ENCODE assay signal across 8 cellular contexts in the genomic region with DNA sequence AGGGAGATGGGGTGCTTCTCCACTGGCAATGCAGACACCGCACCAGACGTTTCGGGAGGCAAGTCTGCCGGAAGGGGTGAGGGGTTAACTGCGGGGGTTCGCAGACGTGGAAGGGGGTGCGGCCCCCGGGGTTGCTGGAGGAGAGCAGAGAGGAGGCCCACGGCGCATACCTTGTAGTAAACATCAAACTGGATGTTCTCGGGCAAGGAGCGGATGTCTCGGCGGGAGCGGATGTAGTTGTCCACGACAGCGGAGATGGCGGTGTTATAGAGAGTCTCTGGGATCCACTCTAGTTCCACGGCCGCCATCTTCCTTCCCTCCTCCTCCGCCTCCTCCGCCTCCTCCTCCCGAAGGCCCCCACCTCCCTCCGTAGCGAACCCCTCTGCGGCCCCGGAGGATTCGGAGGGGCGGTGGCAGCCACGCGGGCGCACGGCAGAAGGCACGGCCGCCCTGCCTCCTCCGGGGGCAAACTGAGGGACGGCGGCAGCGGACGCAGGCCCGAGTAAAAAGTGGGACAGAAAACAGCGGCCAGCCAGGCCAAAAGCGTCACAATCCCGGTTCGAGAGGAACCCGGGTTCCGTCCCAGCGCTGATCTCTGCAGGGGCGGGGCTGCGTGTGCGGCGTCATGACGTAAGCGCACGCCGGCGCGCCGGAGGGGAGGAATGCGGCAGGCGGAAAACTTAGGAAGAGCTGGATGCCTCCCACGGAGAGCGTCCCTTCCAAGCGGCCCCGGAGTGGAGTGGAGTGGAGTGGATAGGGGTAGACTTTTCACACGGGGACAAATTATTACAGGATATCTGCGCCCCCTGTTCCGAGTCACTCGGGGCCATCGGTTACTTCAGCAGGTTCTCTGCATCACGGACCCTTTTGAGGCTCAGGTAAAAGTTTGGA. TPM values are rescaled to one million over a fixed set of nuclear protein-coding genes. Genes with fewer than 3 reads are reported as not detected.
A peak's percentile ranks its signal among the peaks of the same experiment; 100 is the strongest.
DNase-seq lines count a peak whose midpoint lies in the region; ATAC-seq and TF ChIP-seq lines count a peak whose summit lies in the region.

A gene with protein sequence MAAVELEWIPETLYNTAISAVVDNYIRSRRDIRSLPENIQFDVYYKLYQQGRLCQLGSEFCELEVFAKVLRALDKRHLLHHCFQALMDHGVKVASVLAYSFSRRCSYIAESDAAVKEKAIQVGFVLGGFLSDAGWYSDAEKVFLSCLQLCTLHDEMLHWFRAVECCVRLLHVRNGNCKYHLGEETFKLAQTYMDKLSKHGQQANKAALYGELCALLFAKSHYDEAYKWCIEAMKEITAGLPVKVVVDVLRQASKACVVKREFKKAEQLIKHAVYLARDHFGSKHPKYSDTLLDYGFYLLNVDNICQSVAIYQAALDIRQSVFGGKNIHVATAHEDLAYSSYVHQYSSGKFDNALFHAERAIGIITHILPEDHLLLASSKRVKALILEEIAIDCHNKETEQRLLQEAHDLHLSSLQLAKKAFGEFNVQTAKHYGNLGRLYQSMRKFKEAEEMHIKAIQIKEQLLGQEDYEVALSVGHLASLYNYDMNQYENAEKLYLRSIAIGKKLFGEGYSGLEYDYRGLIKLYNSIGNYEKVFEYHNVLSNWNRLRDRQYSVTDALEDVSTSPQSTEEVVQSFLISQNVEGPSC (minus strand): TSS at position 619 of the 891 bp plus-strand sequence. CDS start 311 bp downstream, at position 308.

- peaks cover 28% of the 10 kb centered on the region for H3K4me1 Mint-ChIP-seq in T-helper 2 cell treated with Interferon-gamma antibody and Interleukin-4, amounts not matched to agents 5 μg/mL and 100 μg/mL, for 36 hours (ENCODE audit: low read depth)

- H3K4me1 ChIP-seq in ascending aorta: peaks cover 3 to 33% of the 10 kb centered on the region in 2 donors
- no peaks in the 10 kb centered on the region for H3K4me1 ChIP-seq in right cardiac atrium (ENCODE audit: control insufficient read depth, insufficient read depth, low read length)
- peaks cover 21% of the 10 kb centered on the region for H3K4me1 ChIP-seq in rectal smooth muscle tissue (ENCODE audit: control insufficient read depth, insufficient read depth, low read length)
- H3K4me1 ChIP-seq in vagina: peaks cover 42% of the 10 kb centered on the region

- H3K9me3 ChIP-seq in ascending aorta: no peaks in the 10 kb centered on the region
- no peaks in the 10 kb centered on the region for H3K9me3 ChIP-seq in right cardiac atrium (ENCODE audit: control insufficient read depth, low read length)
- no peaks in the 10 kb centered on the region for H3K9me3 ChIP-seq in vagina

- TF ChIP-seq CTCF in ascending aorta (IDR thresholded peaks at IDR 0.05): no peak
- TF ChIP-seq CTCF in vagina (IDR thresholded peaks at IDR 0.05): no peak

- H3K36me3 ChIP-seq in ascending aorta (no peaks in the 10 kb centered on the region), rectal smooth muscle tissue (ENCODE audit: control insufficient read depth, insufficient read depth, low read length) (no peaks in the 10 kb centered on the region), vagina (no peaks in the 10 kb centered on the region)

- no peaks in the 10 kb centered on the region for H3K27me3 Mint-ChIP-seq in T-helper 2 cell treated with Interferon-gamma antibody and Interleukin-4, amounts not matched to agents 5 μg/mL and 100 μg/mL, for 36 hours (ENCODE audit: low read depth)

- DNase-seq in NCI-H1694 (lab: John Stamatoyannopoulos, UW) (peak; percentile 64), ascending aorta (ENCODE audit: low spot score in 2 of 2) (peak; percentile 27 to 90), right cardiac atrium (peak; percentile 91 to 95 (median 95)), vagina (ENCODE audit: extremely low spot score in 2 of 2) (peak in 1 of 2 donors; percentile 91)
- DNase-seq in T-helper 2 cell treated with Interferon-gamma antibody and Interleukin-4, amounts not matched to agents 5 μg/mL and 100 μg/mL, for 36 hours (ENCODE audit: low spot score): peak; percentile 69

- no peaks in the 10 kb centered on the region for H3K27me3 ChIP-seq in ascending aorta
- H3K27me3 ChIP-seq in right cardiac atrium (ENCODE audit: control insufficient read depth, insufficient read depth): no peaks in the 10 kb centered on the region
- H3K27me3 ChIP-seq in rectal smooth muscle tissue (ENCODE audit: control insufficient read depth, insufficient read depth, low read length): no peaks in the 10 kb centered on the region
- H3K27me3 ChIP-seq in vagina: no peaks in the 10 kb centered on the region

- H3K27ac ChIP-seq in ascending aorta (peak within 1 kb of the TSS; percentile 96 to 100), right cardiac atrium (ENCODE audit: low read length) (peak within 1 kb of the TSS; percentile 100), rectal smooth muscle tissue (ENCODE audit: low read depth, low read length) (peak within 1 kb of the TSS; percentile 100), vagina (peak within 1 kb of the TSS; percentile 98)

- no peaks in the 10 kb centered on the region for H3K9me3 Mint-ChIP-seq in T-helper 2 cell treated with Interferon-gamma antibody and Interleukin-4, amounts not matched to agents 5 μg/mL and 100 μg/mL, for 36 hours

- peak within 1 kb of the TSS; percentile 96 to 97 for H3K4me3 ChIP-seq in ascending aorta
- peak within 1 kb of the TSS; percentile 96 for H3K4me3 ChIP-seq in right cardiac atrium (ENCODE audit: low read length)
- peak within 1 kb of the TSS; percentile 99 for H3K4me3 ChIP-seq in rectal smooth muscle tissue (ENCODE audit: low read length)
- peak within 1 kb of the TSS; percentile 93 to 94 for H3K4me3 ChIP-seq in vagina

- H3K27ac Mint-ChIP-seq in T-helper 2 cell treated with Interferon-gamma antibody and Interleukin-4, amounts not matched to agents 5 μg/mL and 100 μg/mL, for 36 hours: peak within 1 kb of the TSS; percentile 97

- intact Hi-C loops in ascending aorta (cut with DNase I) (loop anchor here (1.0 to 10.0 kb wide), 7 partner anchors 46 to 889 kb away; a partner anchor contains a TSS), right cardiac atrium (cut with DNase I) (no loop called here), vagina (cut with DNase I) (no loop called here)

- ATAC-seq in GM18498 (IDR thresholded peaks at IDR 0.05; ENCODE audit: unreplicated experiment) (peak; percentile 92), HG02870 (IDR thresholded peaks at IDR 0.05; ENCODE audit: unreplicated experiment) (peak; percentile 84), right cardiac atrium (peak; percentile 98)

- H3K36me3 Mint-ChIP-seq in T-helper 2 cell treated with Interferon-gamma antibody and Interleukin-4, amounts not matched to agents 5 μg/mL and 100 μg/mL, for 36 hours (ENCODE audit: low read depth): peaks cover 6% of the 10 kb centered on the region

- TF ChIP-seq POLR2A in vagina (IDR thresholded peaks at IDR 0.05): peak in 1 of 2 donors; percentile 88

- peak within 1 kb of the TSS; percentile 90 for H3K9ac ChIP-seq in rectal smooth muscle tissue (ENCODE audit: low read length)

- peak within 1 kb of the TSS; percentile 98 for H3K4me3 Mint-ChIP-seq in T-helper 2 cell treated with Interferon-gamma antibody and Interleukin-4, amounts not matched to agents 5 μg/mL and 100 μg/mL, for 36 hours

- under 1% methylated on average over 72 of the region's 72 CpGs for WGBS in right cardiac atrium

RNA-seq across cellular contexts. Expression of the gene that starts here (rescaled TPM):
- total RNA-seq in ascending aorta: 8.6 TPM
- total RNA-seq in right cardiac atrium: 10 to 100 TPM; 21.8 to 28.2 (median 25.4) TPM
- polyA plus RNA-seq in right cardiac atrium: 5.3 TPM
- total RNA-seq in vagina: 23.6 TPM
